In genomic region chrX:11759461-11760311, GRCh38 we compare ENCODE assay signal across 8 cellular contexts. TPM values are rescaled to one million over a fixed set of nuclear protein-coding genes. Genes with fewer than 3 reads are reported as not detected.
DNase-seq lines count a peak whose midpoint lies in the region; ATAC-seq and TF ChIP-seq lines count a peak whose summit lies in the region.

No MANE protein-coding gene starts in this region.

- no peak for TF ChIP-seq RAD21 in liver (IDR thresholded peaks at IDR 0.05)

- H3K4me1 ChIP-seq in CD8-positive, alpha-beta memory T cell (ENCODE audit: insufficient read depth, low read length) = peaks cover 25% of the 10 kb centered on the region
- H3K4me1 ChIP-seq in ectodermal cell (ENCODE audit: control insufficient read depth, insufficient read depth, low read length) (no peaks in the 10 kb centered on the region), liver (ENCODE audit: control insufficient read depth in 4 of 4, insufficient read depth in 4 of 4, low read length in 3 of 4) (peaks cover 0 to 8% (median 6%) of the 10 kb centered on the region in 4 donors)

- no peaks in the 10 kb centered on the region for H3K9me3 ChIP-seq in CD8-positive, alpha-beta memory T cell (ENCODE audit: low read length)
- H3K9me3 ChIP-seq in ectodermal cell (ENCODE audit: control insufficient read depth, low read length) (no peaks in the 10 kb centered on the region), liver (ENCODE audit: control insufficient read depth in 4 of 4, low read length in 3 of 4) (no peaks in the 10 kb centered on the region)

- H3K27ac ChIP-seq in CD8-positive, alpha-beta memory T cell (ENCODE audit: low read depth, low read length) = peak overlapping the region; percentile 87
- no peak overlapping the region for H3K27ac ChIP-seq in ectodermal cell (ENCODE audit: insufficient read depth, low read depth, low read length, poor library complexity, severe bottlenecking)
- peak overlapping the region; percentile 88 to 91 for H3K27ac ChIP-seq in liver (ENCODE audit: low read depth in 1 of 2, low read length in 2 of 2)

- peak overlapping the region; percentile 82 to 99 (median 96) for H3K27ac Mint-ChIP-seq in CD8-positive, alpha-beta memory T cell

- peaks cover 20% of the 10 kb centered on the region for H3K36me3 ChIP-seq in CD8-positive, alpha-beta memory T cell (ENCODE audit: insufficient read depth, low read length)
- H3K36me3 ChIP-seq in ectodermal cell (ENCODE audit: control insufficient read depth, insufficient read depth, low read length) = peaks cover 4% of the 10 kb centered on the region
- H3K36me3 ChIP-seq in liver (ENCODE audit: control insufficient read depth in 4 of 4, insufficient read depth in 3 of 4, low read depth in 1 of 4, low read length in 3 of 4) = peaks cover 0 to 25% (median 9%) of the 10 kb centered on the region in 4 donors

- DNase-seq in CD8-positive, alpha-beta memory T cell = peak; percentile 57 to 84 (median 76)
- peak; percentile 76 for DNase-seq in HK-2 (ENCODE audit: unreplicated experiment)
- DNase-seq in NCI-H774 (lab: John Stamatoyannopoulos, UW) = peak; percentile 72
- peak; percentile 56 to 62 for DNase-seq in activated CD4-positive, alpha-beta T cell treated with anti-CD3 and anti-CD28 coated beads, Interleukin-2, amount 50 U/mL, for 48 hours
- DNase-seq in stimulated activated CD4-positive, alpha-beta T cell treated with anti-CD3 and anti-CD28 coated beads, TNF-alpha, amount 100 ng/mL, for 48 hours (ENCODE audit: low read depth in 3 of 3) = peak in 2 of 3 donors; percentile 46 to 48

- no peaks in the 10 kb centered on the region for H3K9me3 Mint-ChIP-seq in CD8-positive, alpha-beta memory T cell

- H3K4me1 Mint-ChIP-seq in CD8-positive, alpha-beta memory T cell = peaks cover 41 to 63% (median 47%) of the 10 kb centered on the region in 3 donors

- CTCF ChIA-PET in CD8-positive, alpha-beta memory T cell (lab: Charles Lee) = interaction anchor here (0.9 to 2.8 kb wide), 2 partner anchors 11 to 12 kb away, joined by 3 to 19 read pairs; no protein-coding TSS in a partner anchor

- peak overlapping the region; percentile 10 to 81 for H3K9ac ChIP-seq in liver (ENCODE audit: low read depth in 1 of 2, low read length in 2 of 2)

- H3K27me3 ChIP-seq in CD8-positive, alpha-beta memory T cell (ENCODE audit: insufficient read depth, low read length, poor library complexity, severe bottlenecking) = no peaks in the 10 kb centered on the region
- no peaks in the 10 kb centered on the region for H3K27me3 ChIP-seq in ectodermal cell (ENCODE audit: control insufficient read depth, insufficient read depth, low read length, poor library complexity, severe bottlenecking)
- H3K27me3 ChIP-seq in liver (ENCODE audit: control insufficient read depth in 4 of 4, insufficient read depth in 4 of 4, low read length in 3 of 4) = no peaks in the 10 kb centered on the region

- peaks cover 0 to 2% of the 10 kb centered on the region in 2 donors for H3K27me3 Mint-ChIP-seq in CD8-positive, alpha-beta memory T cell

- peak; percentile 52 for ATAC-seq in GM19468 (IDR thresholded peaks at IDR 0.05; ENCODE audit: extremely low read depth, unreplicated experiment)

- H3K36me3 Mint-ChIP-seq in CD8-positive, alpha-beta memory T cell = peaks cover 25 to 45% (median 33%) of the 10 kb centered on the region in 3 donors

- H3K4me3 ChIP-seq in CD8-positive, alpha-beta memory T cell (ENCODE audit: low read length) = peak overlapping the region; percentile 88
- H3K4me3 ChIP-seq in ectodermal cell (ENCODE audit: insufficient read depth, low read depth, low read length) = peak overlapping the region; percentile 78
- peak overlapping the region in 2 of 3 donors; percentile 82 to 92 for H3K4me3 ChIP-seq in liver (ENCODE audit: low read depth in 1 of 3, low read length in 3 of 3)

- POLR2A ChIA-PET in CD8-positive, alpha-beta memory T cell (lab: Charles Lee) = interaction anchor here (0.6 kb wide), 1 partner anchor 10 kb away, joined by 3 read pairs; no protein-coding TSS in a partner anchor

- no peak for TF ChIP-seq CTCF in liver (IDR thresholded peaks at IDR 0.05; ENCODE audit: low read depth, low read length, missing input control)

- WGBS in ectodermal cell, 2 experiments = 16 to 18% methylated on average over 11 to 12 of the region's 13 CpGs
- WGBS in liver = 1% methylated on average over 13 of the region's 13 CpGs

- H3K4me3 Mint-ChIP-seq in CD8-positive, alpha-beta memory T cell = peak overlapping the region; percentile 87 to 97 (median 93)

TF ChIP-seq in liver, 16 proteins besides CTCF, POLR2A, EP300 and RAD21:
- TF ChIP-seq FOXA2 (IDR thresholded peaks at IDR 0.05) (no peak), HNF4G (IDR thresholded peaks at IDR 0.05) (no peak), SP1 (IDR thresholded peaks at IDR 0.05) (peak; percentile 55), GABPA (IDR thresholded peaks at IDR 0.05 in 1 of 2, conservative IDR thresholded peaks at IDR 0.05 in 1 of 2) (peak in 1 of 2 donors; percentile 76), RXRA (IDR thresholded peaks at IDR 0.05) (no peak), ATF3 (IDR thresholded peaks at IDR 0.05) (no peak), YY1 (IDR thresholded peaks at IDR 0.05) (peak; percentile 55), FOXA1 (IDR thresholded peaks at IDR 0.05) (no peak), JUND (IDR thresholded peaks at IDR 0.05) (no peak), HNF4A (conservative IDR thresholded peaks at IDR 0.05) (no peak), REST (IDR thresholded peaks at IDR 0.05) (peak; percentile 14)

RNA-seq across cellular contexts. Expression of gene MSL3, which starts 1.6 kb away (rescaled TPM):
- 10 to 100 TPM; 34.6 to 37.5 TPM for total RNA-seq in CD8-positive, alpha-beta memory T cell
- 80.4 TPM for polyA plus RNA-seq in CD8-positive, alpha-beta memory T cell
- polyA plus RNA-seq in ectodermal cell (2013, experiment 1 of 4) = 34.8 TPM
- 31.1 TPM for polyA plus RNA-seq in ectodermal cell (2013, experiment 2 of 4)
- 25.4 TPM for polyA plus RNA-seq in ectodermal cell (2013, experiment 3 of 4)
- polyA plus RNA-seq in ectodermal cell (2013, experiment 4 of 4) = 29.7 TPM
- total RNA-seq in liver = 10 to 100 TPM in 1 of 2 donors, 1 to 10 TPM in 1; 8.3 to 13.6 TPM
- 1 to 10 TPM; 7.3 to 9.5 TPM for polyA plus RNA-seq in liver
